In the genomic region with DNA sequence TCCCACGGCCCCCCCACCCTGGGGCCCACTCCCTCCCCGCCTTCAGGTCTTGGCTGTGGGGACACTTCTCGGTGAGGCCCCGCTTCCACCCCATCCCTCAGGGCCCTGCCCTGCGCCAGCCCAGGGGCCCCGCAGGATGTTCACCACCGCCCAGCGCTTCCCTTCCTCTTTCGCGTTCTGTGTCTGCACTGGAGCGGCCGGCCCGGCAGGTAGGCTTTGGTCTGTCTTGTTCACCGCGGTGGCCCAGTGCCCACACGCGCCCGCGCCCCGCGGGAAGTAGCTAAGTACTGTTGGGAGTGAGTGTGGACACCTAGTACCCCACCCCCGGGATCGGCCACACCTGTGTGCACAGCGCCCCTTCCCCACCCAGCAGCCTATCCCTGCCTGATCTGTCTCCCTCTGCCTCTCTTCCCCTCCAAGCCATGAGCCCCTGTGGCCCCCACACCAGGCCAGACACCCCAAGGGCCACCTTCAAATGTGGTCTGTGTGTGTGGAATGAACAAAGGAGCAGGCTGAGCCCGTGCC, we compare ENCODE assay signal across 1 cellular context.
TF ChIP-seq lines count a peak whose summit lies in the region.

No MANE protein-coding gene starts in this region.

TF ChIP-seq in GM23338, 12 proteins besides CTCF, POLR2A, EP300 and RAD21 (continued from another document):
- TF ChIP-seq, protein P1, sequence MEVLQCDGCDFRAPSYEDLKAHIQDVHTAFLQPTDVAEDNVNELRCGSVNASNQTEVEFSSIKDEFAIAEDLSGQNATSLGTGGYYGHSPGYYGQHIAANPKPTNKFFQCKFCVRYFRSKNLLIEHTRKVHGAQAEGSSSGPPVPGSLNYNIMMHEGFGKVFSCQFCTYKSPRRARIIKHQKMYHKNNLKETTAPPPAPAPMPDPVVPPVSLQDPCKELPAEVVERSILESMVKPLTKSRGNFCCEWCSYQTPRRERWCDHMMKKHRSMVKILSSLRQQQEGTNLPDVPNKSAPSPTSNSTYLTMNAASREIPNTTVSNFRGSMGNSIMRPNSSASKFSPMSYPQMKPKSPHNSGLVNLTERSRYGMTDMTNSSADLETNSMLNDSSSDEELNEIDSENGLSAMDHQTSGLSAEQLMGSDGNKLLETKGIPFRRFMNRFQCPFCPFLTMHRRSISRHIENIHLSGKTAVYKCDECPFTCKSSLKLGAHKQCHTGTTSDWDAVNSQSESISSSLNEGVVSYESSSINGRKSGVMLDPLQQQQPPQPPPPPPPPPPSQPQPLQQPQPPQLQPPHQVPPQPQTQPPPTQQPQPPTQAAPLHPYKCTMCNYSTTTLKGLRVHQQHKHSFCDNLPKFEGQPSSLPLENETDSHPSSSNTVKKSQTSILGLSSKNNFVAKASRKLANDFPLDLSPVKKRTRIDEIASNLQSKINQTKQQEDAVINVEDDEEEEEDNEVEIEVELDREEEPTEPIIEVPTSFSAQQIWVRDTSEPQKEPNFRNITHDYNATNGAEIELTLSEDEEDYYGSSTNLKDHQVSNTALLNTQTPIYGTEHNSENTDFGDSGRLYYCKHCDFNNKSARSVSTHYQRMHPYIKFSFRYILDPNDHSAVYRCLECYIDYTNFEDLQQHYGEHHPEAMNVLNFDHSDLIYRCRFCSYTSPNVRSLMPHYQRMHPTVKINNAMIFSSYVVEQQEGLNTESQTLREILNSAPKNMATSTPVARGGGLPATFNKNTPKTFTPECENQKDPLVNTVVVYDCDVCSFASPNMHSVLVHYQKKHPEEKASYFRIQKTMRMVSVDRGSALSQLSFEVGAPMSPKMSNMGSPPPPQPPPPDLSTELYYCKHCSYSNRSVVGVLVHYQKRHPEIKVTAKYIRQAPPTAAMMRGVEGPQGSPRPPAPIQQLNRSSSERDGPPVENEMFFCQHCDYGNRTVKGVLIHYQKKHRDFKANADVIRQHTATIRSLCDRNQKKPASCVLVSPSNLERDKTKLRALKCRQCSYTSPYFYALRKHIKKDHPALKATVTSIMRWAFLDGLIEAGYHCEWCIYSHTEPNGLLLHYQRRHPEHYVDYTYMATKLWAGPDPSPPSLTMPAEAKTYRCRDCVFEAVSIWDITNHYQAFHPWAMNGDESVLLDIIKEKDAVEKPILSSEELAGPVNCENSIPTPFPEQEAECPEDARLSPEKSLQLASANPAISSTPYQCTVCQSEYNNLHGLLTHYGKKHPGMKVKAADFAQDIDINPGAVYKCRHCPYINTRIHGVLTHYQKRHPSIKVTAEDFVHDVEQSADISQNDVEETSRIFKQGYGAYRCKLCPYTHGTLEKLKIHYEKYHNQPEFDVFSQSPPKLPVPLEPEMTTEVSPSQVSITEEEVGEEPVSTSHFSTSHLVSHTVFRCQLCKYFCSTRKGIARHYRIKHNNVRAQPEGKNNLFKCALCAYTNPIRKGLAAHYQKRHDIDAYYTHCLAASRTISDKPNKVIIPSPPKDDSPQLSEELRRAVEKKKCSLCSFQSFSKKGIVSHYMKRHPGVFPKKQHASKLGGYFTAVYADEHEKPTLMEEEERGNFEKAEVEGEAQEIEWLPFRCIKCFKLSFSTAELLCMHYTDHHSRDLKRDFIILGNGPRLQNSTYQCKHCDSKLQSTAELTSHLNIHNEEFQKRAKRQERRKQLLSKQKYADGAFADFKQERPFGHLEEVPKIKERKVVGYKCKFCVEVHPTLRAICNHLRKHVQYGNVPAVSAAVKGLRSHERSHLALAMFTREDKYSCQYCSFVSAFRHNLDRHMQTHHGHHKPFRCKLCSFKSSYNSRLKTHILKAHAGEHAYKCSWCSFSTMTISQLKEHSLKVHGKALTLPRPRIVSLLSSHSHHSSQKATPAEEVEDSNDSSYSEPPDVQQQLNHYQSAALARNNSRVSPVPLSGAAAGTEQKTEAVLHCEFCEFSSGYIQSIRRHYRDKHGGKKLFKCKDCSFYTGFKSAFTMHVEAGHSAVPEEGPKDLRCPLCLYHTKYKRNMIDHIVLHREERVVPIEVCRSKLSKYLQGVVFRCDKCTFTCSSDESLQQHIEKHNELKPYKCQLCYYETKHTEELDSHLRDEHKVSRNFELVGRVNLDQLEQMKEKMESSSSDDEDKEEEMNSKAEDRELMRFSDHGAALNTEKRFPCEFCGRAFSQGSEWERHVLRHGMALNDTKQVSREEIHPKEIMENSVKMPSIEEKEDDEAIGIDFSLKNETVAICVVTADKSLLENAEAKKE (CRISPR knock-in tag; IDR thresholded peaks at IDR 0.05), result no peak
- no peak for TF ChIP-seq ZNF114 (CRISPR knock-in tag; IDR thresholded peaks at IDR 0.05)
- TF ChIP-seq NANOG (IDR thresholded peaks at IDR 0.05; ENCODE audit: borderline replicate concordance), result no peak
- TF ChIP-seq STAT1 (IDR thresholded peaks at IDR 0.05; ENCODE audit: unreplicated experiment), result no peak
- TF ChIP-seq EZH2 (IDR thresholded peaks at IDR 0.05; ENCODE audit: low read depth, unreplicated experiment), result no peak
- TF ChIP-seq ZNF331 (CRISPR knock-in tag; IDR thresholded peaks at IDR 0.05; ENCODE audit: low read depth), result no peak
- TF ChIP-seq, protein P2, sequence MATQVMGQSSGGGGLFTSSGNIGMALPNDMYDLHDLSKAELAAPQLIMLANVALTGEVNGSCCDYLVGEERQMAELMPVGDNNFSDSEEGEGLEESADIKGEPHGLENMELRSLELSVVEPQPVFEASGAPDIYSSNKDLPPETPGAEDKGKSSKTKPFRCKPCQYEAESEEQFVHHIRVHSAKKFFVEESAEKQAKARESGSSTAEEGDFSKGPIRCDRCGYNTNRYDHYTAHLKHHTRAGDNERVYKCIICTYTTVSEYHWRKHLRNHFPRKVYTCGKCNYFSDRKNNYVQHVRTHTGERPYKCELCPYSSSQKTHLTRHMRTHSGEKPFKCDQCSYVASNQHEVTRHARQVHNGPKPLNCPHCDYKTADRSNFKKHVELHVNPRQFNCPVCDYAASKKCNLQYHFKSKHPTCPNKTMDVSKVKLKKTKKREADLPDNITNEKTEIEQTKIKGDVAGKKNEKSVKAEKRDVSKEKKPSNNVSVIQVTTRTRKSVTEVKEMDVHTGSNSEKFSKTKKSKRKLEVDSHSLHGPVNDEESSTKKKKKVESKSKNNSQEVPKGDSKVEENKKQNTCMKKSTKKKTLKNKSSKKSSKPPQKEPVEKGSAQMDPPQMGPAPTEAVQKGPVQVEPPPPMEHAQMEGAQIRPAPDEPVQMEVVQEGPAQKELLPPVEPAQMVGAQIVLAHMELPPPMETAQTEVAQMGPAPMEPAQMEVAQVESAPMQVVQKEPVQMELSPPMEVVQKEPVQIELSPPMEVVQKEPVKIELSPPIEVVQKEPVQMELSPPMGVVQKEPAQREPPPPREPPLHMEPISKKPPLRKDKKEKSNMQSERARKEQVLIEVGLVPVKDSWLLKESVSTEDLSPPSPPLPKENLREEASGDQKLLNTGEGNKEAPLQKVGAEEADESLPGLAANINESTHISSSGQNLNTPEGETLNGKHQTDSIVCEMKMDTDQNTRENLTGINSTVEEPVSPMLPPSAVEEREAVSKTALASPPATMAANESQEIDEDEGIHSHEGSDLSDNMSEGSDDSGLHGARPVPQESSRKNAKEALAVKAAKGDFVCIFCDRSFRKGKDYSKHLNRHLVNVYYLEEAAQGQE (IDR thresholded peaks at IDR 0.05; ENCODE audit: unreplicated experiment), result no peak
- no peak for TF ChIP-seq CREB1 (CRISPR knock-in tag; IDR thresholded peaks at IDR 0.05; ENCODE audit: low read depth)
